ENCODE assay signal across 8 cellular contexts in genomic region chr9:121278535-121279169, GRCh38.
DNase-seq lines count a peak whose midpoint lies in the region; ATAC-seq and TF ChIP-seq lines count a peak whose summit lies in the region.

No MANE protein-coding gene starts in this region.

- peak; percentile 62 to 72 for ATAC-seq in activated CD4-positive, CD25-positive, alpha-beta regulatory T cell treated with anti-CD3 and anti-CD28 coated beads, Interleukin-2, amount 50 U/mL, for 24 hours
- peak; percentile 89 for ATAC-seq in SK-N-SH treated with all-trans-retinoic acid at 6 μM for 48 hours

- DNase-seq in activated CD4-positive, CD25-positive, alpha-beta regulatory T cell treated with anti-CD3 and anti-CD28 coated beads, Interleukin-2, amount 50 U/mL, for 72 hours, result no peak
- peak; percentile 91 for DNase-seq in HS-5 (ENCODE audit: low read depth)
- peak; percentile 16 for DNase-seq in central memory CD4-positive, alpha-beta T cell
- peak; percentile 87 for DNase-seq in kidney tubule cell (ENCODE audit: low spot score)
- peak; percentile 61 for DNase-seq in stimulated activated CD4-positive, alpha-beta T cell treated with anti-CD3 and anti-CD28 coated beads, Interleukin-1b, Interleukin-23, amount 100 ng/mL, for 48 hours
- no peak for DNase-seq in GM19238 (ENCODE audit: insufficient read length, low spot score)

TF ChIP-seq in SK-N-SH treated with all-trans-retinoic acid at 6 μM for 48 hours, 23 proteins besides CTCF, POLR2A, EP300 and RAD21:
- TF ChIP-seq OSR1 (CRISPR knock-in tag; IDR thresholded peaks at IDR 0.05) (no peak), SNAI2 (CRISPR knock-in tag; IDR thresholded peaks at IDR 0.05) (no peak), ARNTL (CRISPR knock-in tag; IDR thresholded peaks at IDR 0.05; ENCODE audit: borderline replicate concordance, low read depth) (peak; percentile 89), PPARA (CRISPR knock-in tag; IDR thresholded peaks at IDR 0.05; ENCODE audit: borderline replicate concordance) (no peak)

Comparison
In these comparisons a context has a peak if more than half of its experiments do, and no peak if none do; other contexts are left out.
1. DNase-seq: peak in HS-5 (single experiment), central memory CD4-positive, alpha-beta T cell (single experiment), kidney tubule cell (single experiment) and stimulated activated CD4-positive, alpha-beta T cell treated with anti-CD3 and anti-CD28 coated beads, Interleukin-1b, Interleukin-23, amount 100 ng/mL, for 48 hours (single experiment); none in activated CD4-positive, CD25-positive, alpha-beta regulatory T cell treated with anti-CD3 and anti-CD28 coated beads, Interleukin-2, amount 50 U/mL, for 72 hours (single experiment) and GM19238 (single experiment).